Comparison of ENCODE assay signal across 7 cellular contexts in the genomic region with DNA sequence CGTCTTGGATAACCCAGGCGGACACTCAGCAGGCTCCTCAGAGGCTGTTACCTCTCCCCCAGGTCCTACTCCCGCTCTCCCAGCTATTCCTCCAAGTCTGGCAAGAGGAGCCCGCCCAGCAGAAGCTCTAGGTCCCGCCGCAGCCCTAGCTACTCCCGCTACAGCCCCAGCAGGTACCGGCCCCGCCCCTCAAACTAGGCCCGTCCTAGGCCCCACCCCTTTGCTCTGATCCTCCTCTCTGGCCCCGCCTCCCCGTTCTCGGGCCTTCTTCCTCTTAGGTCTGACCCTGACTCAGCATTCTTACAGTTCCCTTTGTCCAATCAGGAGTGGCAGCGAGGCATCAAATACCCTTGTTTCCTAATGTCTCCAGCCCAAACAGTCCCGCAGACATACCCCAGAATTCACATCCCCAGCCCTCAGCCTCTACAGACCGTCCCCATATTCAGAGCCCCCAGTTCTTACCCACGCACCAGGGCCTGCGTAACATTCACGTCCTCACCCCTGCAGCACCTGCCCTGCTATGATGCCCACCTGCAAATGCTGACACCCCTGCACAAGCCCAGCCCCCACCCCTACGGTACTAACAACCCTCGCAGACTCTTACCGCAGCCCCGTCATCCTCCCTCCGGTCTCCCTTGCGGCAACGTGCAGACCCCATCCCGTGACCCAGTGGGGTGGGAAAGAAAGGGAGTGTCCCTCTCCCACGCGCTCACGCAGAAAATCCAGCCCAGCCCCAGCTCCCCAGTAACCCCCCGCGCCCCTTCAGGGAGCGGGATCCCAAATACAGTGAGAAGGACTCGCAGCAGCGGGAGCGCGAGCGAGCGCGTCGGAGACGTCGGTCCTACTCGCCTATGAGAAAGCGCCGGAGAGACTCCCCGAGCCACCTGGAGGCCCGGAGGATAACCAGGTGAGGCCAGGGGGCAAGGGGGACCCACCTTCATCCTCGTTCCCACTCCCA. TPM values are rescaled to one million over a fixed set of nuclear protein-coding genes. Genes with fewer than 3 reads are reported as not detected.
A peak's percentile ranks its signal among the peaks of the same experiment; 100 is the strongest.
DNase-seq lines count a peak whose midpoint lies in the region; ATAC-seq and TF ChIP-seq lines count a peak whose summit lies in the region.

No MANE protein-coding gene starts in this region.

- RAD21 ChIA-PET in HCT116 (lab: Charles Lee; ENCODE audit: low non-redundant PET in 1 of 2, low total read pairs in 2 of 2, uncharacterized antibody in 2 of 2, unreplicated experiment in 2 of 2), result interaction anchor here in 1 of 2 experiments (0.6 kb wide), 1 partner anchor 1099 kb away, joined by 4 read pairs; no protein-coding TSS in a partner anchor

- peak overlapping the region; percentile 65 for H3K27ac ChIP-seq in HCT116 (ENCODE audit: low read depth, low read length)

- intact Hi-C loops in HCT116 (cut with micrococcal nuclease), result no loop called here

- H3K9me2 ChIP-seq in HCT116 (ENCODE audit: insufficient read depth), result no peaks in the 10 kb centered on the region

- DNase-seq in HCT116 (ENCODE audit: low read depth, low spot score) (peak; percentile 68), amniotic epithelial cell (ENCODE audit: low read depth) (peak; percentile 63), iPS-NIHi7 (ENCODE audit: extremely low spot score) (peak; percentile 97), mesenteric fat pad (ENCODE audit: low spot score) (no peak), KG1 (lab: John Stamatoyannopoulos, UW) (no peak)
- peak; percentile 4 for DNase-seq in stimulated activated CD4-positive, alpha-beta T cell treated with anti-CD3 and anti-CD28 coated beads, Interleukin-4, amount 100 ng/mL, for 48 hours (ENCODE audit: low read depth in 2 of 2)
- DNase-seq in activated CD8-positive, alpha-beta memory T cell treated with anti-CD3 and anti-CD28 coated beads, Interleukin-2, amount 50 U/mL, for 48 hours, result no peak

- peak overlapping the region; percentile 17 to 30; a peak in 2 of 4 replicates for H3K4me3 ChIP-seq in HCT116 (replicated peaks in 1 of 2; ENCODE audit: low read depth in 1 of 2, low read length in 2 of 2)

- CTCF ChIA-PET in HCT116 (lab: Charles Lee), result interaction anchor here (1.1 kb wide), 1 partner anchor 22 kb away, joined by 3 read pairs; no protein-coding TSS in a partner anchor

- no peak for TF ChIP-seq RAD21 in HCT116 (IDR thresholded peaks at IDR 0.05; ENCODE audit: low read depth)

- POLR2A ChIA-PET in HCT116 (lab: Charles Lee), result interaction anchor here (1.1 kb wide), 1 partner anchor 25 kb away, joined by 4 read pairs; the partner anchor contains the start of gene HSPB8

- peaks cover 12 to 22% of the 10 kb centered on the region in 2 experiments; a peak in 3 of 4 replicates for H3K4me1 ChIP-seq in HCT116 (ENCODE audit: control insufficient read depth in 1 of 2, insufficient read depth in 2 of 2, low read length in 2 of 2)

- H3K9me3 ChIP-seq in HCT116 (ENCODE audit: control insufficient read depth in 1 of 2, insufficient read depth in 1 of 2, low read depth in 1 of 2, low read length in 2 of 2), result no peaks in the 10 kb centered on the region

- H4K20me1 ChIP-seq in HCT116 (ENCODE audit: insufficient read depth), result no peaks in the 10 kb centered on the region

- no peak overlapping the region for H2AFZ ChIP-seq in HCT116 (ENCODE audit: low read depth, low read length, poor library complexity, severe bottlenecking)

- H3K9ac ChIP-seq in HCT116 (ENCODE audit: low read length), result peak overlapping the region; percentile 30

- H3K4me2 ChIP-seq in HCT116 (ENCODE audit: low read length), result peak overlapping the region; percentile 65

- peak; percentile 93 for ATAC-seq in HCT116

- H3K79me2 ChIP-seq in HCT116 (ENCODE audit: insufficient read depth, low read length), result no peaks in the 10 kb centered on the region

- no peak for TF ChIP-seq CTCF in HCT116 (IDR thresholded peaks at IDR 0.05 in 2 of 3, conservative IDR thresholded peaks at IDR 0.05 in 1 of 3; ENCODE audit: borderline replicate concordance in 1 of 3, insufficient read depth in 1 of 3, low read depth in 2 of 3, low read length in 2 of 3)

- no peaks in the 10 kb centered on the region for H3K36me3 ChIP-seq in HCT116 (ENCODE audit: control insufficient read depth in 1 of 2, insufficient read depth in 2 of 2, low read length in 2 of 2)

- no peak for TF ChIP-seq POLR2A in HCT116 (IDR thresholded peaks at IDR 0.05; ENCODE audit: borderline replicate concordance, extremely low read depth, insufficient read depth, insufficient read length)

- no TSS peak for BruUV-seq in HCT116 (replicated peaks; lab: Mats Ljungman, UMichigan)

- no peaks in the 10 kb centered on the region for H3K27me3 ChIP-seq in HCT116 (ENCODE audit: insufficient read depth, low read length)

TF ChIP-seq in HCT116, 20 proteins besides CTCF, POLR2A, EP300 and RAD21:
- TF ChIP-seq MAX (IDR thresholded peaks at IDR 0.05) (no peak), POLR2AphosphoS5 (IDR thresholded peaks at IDR 0.05; ENCODE audit: low read depth, low read length) (0 out of 2 replicates have a peak, but pooled peaks have one; percentile 24)
TF ChIP-seq in HCT116: peak in this region for 1.

RNA-seq across cellular contexts. Expression of gene HSPB8, which starts 25.0 kb away (rescaled TPM):
- total RNA-seq in HCT116 (2021; ENCODE audit: unreplicated experiment) (3.5 TPM), mesenteric fat pad (66.4 TPM)
- polyA plus RNA-seq in HCT116 (2012), result 1.1 and 1.7 TPM in 2 replicates

Comparison
In these comparisons a context has a peak if more than half of its experiments do, and no peak if none do; other contexts are left out.
1. DNase-seq: peak in HCT116 (single experiment), amniotic epithelial cell (single experiment), iPS-NIHi7 (single experiment) and stimulated activated CD4-positive, alpha-beta T cell treated with anti-CD3 and anti-CD28 coated beads, Interleukin-4, amount 100 ng/mL, for 48 hours (2 of 2); none in mesenteric fat pad (single experiment), activated CD8-positive, alpha-beta memory T cell treated with anti-CD3 and anti-CD28 coated beads, Interleukin-2, amount 50 U/mL, for 48 hours (single experiment) and KG1 (single experiment).
2. RNA of gene HSPB8, which starts 25.0 kb away (total RNA-seq): 66.4 TPM in mesenteric fat pad (single experiment); 3.5 TPM in HCT116 (single experiment); every median in the first group is over 10 times any median in the second.